Comparison of ENCODE assay signal across 1 cellular context in the genomic region with DNA sequence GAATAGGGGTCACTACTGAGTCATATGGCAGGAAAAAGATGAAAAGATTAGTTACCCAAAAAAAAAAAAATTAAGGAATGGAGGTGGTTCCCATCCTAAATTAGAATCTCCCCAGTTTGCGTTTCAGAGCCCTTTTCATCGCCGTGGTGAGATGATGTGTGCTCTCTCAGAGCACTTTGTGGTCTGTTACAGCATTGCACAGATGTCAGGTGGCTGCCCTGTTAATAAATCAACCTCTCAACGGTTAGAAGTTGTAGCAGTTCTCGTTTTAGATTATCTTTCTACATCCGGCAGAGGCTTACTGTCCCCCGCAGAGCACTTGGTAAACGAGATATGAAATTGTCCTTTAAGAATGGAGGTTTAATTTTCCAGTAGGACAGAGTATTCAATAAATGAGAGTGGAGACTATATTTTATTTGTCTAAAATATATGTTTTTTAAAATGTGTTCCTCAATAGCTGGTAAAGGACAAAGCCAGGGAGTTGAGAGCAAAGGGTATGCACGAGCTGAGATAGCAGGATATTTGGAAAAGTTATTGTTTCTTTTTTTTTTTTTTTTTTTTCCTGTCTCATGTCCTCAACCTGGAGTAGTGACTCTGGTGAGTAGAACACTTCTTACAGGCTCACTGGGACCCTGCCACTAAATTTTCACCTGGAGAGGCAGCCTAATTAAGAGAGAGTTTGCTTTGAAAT.
TF ChIP-seq lines count a peak whose summit lies in the region.

No MANE protein-coding gene starts in this region.

TF ChIP-seq in K562, 482 proteins besides CTCF, POLR2A, EP300 and RAD21 (continued from another document and continues in another):
- TF ChIP-seq, protein P1, sequence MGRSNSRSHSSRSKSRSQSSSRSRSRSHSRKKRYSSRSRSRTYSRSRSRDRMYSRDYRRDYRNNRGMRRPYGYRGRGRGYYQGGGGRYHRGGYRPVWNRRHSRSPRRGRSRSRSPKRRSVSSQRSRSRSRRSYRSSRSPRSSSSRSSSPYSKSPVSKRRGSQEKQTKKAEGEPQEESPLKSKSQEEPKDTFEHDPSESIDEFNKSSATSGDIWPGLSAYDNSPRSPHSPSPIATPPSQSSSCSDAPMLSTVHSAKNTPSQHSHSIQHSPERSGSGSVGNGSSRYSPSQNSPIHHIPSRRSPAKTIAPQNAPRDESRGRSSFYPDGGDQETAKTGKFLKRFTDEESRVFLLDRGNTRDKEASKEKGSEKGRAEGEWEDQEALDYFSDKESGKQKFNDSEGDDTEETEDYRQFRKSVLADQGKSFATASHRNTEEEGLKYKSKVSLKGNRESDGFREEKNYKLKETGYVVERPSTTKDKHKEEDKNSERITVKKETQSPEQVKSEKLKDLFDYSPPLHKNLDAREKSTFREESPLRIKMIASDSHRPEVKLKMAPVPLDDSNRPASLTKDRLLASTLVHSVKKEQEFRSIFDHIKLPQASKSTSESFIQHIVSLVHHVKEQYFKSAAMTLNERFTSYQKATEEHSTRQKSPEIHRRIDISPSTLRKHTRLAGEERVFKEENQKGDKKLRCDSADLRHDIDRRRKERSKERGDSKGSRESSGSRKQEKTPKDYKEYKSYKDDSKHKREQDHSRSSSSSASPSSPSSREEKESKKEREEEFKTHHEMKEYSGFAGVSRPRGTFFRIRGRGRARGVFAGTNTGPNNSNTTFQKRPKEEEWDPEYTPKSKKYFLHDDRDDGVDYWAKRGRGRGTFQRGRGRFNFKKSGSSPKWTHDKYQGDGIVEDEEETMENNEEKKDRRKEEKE (IDR thresholded peaks at IDR 0.05; ENCODE audit: borderline replicate concordance in 1 of 2, control insufficient read depth in 1 of 2, low read depth in 2 of 2, low read length in 1 of 2) = no peak; a peak in 1 of 4 replicates
- TF ChIP-seq SMAD4 (CRISPR knock-in tag; conservative IDR thresholded peaks at IDR 0.05) = peak; percentile 91
- TF ChIP-seq ZNF764 (CRISPR knock-in tag; IDR thresholded peaks at IDR 0.05; ENCODE audit: low read depth) = no peak
- TF ChIP-seq MYNN (IDR thresholded peaks at IDR 0.05) = no peak
- TF ChIP-seq MYNN (CRISPR knock-in tag; IDR thresholded peaks at IDR 0.05) = no peak
- no peak for TF ChIP-seq ILF3 (IDR thresholded peaks at IDR 0.05; ENCODE audit: borderline replicate concordance)
- TF ChIP-seq ZNF431 (CRISPR knock-in tag; IDR thresholded peaks at IDR 0.05) = no peak
- no peak for TF ChIP-seq SNIP1 (IDR thresholded peaks at IDR 0.05; ENCODE audit: low read depth)
- no peak for TF ChIP-seq ZNF316 (IDR thresholded peaks at IDR 0.05)
- TF ChIP-seq, protein P2, sequence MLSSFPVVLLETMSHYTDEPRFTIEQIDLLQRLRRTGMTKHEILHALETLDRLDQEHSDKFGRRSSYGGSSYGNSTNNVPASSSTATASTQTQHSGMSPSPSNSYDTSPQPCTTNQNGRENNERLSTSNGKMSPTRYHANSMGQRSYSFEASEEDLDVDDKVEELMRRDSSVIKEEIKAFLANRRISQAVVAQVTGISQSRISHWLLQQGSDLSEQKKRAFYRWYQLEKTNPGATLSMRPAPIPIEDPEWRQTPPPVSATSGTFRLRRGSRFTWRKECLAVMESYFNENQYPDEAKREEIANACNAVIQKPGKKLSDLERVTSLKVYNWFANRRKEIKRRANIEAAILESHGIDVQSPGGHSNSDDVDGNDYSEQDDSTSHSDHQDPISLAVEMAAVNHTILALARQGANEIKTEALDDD (IDR thresholded peaks at IDR 0.05) = peak; percentile 93
- TF ChIP-seq BCL6 (CRISPR knock-in tag; IDR thresholded peaks at IDR 0.05) = no peak
- TF ChIP-seq SRSF1 (IDR thresholded peaks at IDR 0.05; ENCODE audit: low read depth, low read length) = no peak
- TF ChIP-seq ZNF23 (CRISPR knock-in tag; IDR thresholded peaks at IDR 0.05) = 0 out of 2 replicates have a peak, but pooled peaks have one; percentile 55
- TF ChIP-seq CBFA2T2 (conservative IDR thresholded peaks at IDR 0.05) = peak; percentile 96
- TF ChIP-seq, protein P3, sequence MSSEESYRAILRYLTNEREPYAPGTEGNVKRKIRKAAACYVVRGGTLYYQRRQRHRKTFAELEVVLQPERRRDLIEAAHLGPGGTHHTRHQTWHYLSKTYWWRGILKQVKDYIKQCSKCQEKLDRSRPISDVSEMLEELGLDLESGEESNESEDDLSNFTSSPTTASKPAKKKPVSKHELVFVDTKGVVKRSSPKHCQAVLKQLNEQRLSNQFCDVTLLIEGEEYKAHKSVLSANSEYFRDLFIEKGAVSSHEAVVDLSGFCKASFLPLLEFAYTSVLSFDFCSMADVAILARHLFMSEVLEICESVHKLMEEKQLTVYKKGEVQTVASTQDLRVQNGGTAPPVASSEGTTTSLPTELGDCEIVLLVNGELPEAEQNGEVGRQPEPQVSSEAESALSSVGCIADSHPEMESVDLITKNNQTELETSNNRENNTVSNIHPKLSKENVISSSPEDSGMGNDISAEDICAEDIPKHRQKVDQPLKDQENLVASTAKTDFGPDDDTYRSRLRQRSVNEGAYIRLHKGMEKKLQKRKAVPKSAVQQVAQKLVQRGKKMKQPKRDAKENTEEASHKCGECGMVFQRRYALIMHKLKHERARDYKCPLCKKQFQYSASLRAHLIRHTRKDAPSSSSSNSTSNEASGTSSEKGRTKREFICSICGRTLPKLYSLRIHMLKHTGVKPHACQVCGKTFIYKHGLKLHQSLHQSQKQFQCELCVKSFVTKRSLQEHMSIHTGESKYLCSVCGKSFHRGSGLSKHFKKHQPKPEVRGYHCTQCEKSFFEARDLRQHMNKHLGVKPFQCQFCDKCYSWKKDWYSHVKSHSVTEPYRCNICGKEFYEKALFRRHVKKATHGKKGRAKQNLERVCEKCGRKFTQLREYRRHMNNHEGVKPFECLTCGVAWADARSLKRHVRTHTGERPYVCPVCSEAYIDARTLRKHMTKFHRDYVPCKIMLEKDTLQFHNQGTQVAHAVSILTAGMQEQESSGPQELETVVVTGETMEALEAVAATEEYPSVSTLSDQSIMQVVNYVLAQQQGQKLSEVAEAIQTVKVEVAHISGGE (CRISPR knock-in tag; IDR thresholded peaks at IDR 0.05) = peak in 1 of 3 experiments; percentile 70; a peak in 1 of 6 replicates
- TF ChIP-seq, protein P4, sequence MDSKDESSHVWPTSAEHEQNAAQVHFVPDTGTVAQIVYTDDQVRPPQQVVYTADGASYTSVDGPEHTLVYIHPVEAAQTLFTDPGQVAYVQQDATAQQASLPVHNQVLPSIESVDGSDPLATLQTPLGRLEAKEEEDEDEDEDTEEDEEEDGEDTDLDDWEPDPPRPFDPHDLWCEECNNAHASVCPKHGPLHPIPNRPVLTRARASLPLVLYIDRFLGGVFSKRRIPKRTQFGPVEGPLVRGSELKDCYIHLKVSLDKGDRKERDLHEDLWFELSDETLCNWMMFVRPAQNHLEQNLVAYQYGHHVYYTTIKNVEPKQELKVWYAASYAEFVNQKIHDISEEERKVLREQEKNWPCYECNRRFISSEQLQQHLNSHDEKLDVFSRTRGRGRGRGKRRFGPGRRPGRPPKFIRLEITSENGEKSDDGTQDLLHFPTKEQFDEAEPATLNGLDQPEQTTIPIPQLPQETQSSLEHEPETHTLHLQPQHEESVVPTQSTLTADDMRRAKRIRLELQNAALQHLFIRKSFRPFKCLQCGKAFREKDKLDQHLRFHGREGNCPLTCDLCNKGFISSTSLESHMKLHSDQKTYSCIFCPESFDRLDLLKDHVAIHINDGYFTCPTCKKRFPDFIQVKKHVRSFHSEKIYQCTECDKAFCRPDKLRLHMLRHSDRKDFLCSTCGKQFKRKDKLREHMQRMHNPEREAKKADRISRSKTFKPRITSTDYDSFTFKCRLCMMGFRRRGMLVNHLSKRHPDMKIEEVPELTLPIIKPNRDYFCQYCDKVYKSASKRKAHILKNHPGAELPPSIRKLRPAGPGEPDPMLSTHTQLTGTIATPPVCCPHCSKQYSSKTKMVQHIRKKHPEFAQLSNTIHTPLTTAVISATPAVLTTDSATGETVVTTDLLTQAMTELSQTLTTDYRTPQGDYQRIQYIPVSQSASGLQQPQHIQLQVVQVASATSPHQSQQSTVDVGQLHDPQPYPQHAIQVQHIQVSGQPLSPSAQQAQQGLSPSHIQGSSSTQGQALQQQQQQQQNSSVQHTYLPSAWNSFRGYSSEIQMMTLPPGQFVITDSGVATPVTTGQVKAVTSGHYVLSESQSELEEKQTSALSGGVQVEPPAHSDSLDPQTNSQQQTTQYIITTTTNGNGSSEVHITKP (IDR thresholded peaks at IDR 0.05; ENCODE audit: partially characterized antibody) = peak; percentile 42
- TF ChIP-seq HCFC1 (IDR thresholded peaks at IDR 0.05; ENCODE audit: low read depth, low read length) = no peak
- TF ChIP-seq SIRT6 (IDR thresholded peaks at IDR 0.05; ENCODE audit: low read depth, low read length) = no peak
- TF ChIP-seq ZBTB8A (IDR thresholded peaks at IDR 0.05; ENCODE audit: partially characterized antibody) = no peak
- peak; percentile 82; the same call in 1 of the 2 replicates for TF ChIP-seq TOE1 (IDR thresholded peaks at IDR 0.05; ENCODE audit: borderline replicate concordance)
- TF ChIP-seq TOE1 (CRISPR knock-in tag; IDR thresholded peaks at IDR 0.05; ENCODE audit: borderline replicate concordance, low read depth) = no peak
- TF ChIP-seq KDM2B (CRISPR knock-in tag; IDR thresholded peaks at IDR 0.05) = no peak
- no peak for TF ChIP-seq SETDB1 (IDR thresholded peaks at IDR 0.05; ENCODE audit: low read length)
- no peak for TF ChIP-seq POLR3G (IDR thresholded peaks at IDR 0.05; ENCODE audit: extremely low read depth, insufficient read length, insufficient replicate concordance)
- peak; percentile 85 for TF ChIP-seq GATAD2A (IDR thresholded peaks at IDR 0.05)
- TF ChIP-seq ZC3H11A (IDR thresholded peaks at IDR 0.05; ENCODE audit: low read depth, low read length) = no peak
- TF ChIP-seq ATF1 (CRISPR knock-in tag; IDR thresholded peaks at IDR 0.05) = no peak
- peak; percentile 58 for TF ChIP-seq ATF1 (tag; IDR thresholded peaks at IDR 0.05)
- TF ChIP-seq BACH1 (tag; IDR thresholded peaks at IDR 0.05) = peak; percentile 79; the same call in 1 of the 2 replicates
- TF ChIP-seq ZNF124 (CRISPR knock-in tag; IDR thresholded peaks at IDR 0.05) = no peak
- no peak for TF ChIP-seq NR2C2 (CRISPR knock-in tag; IDR thresholded peaks at IDR 0.05)
- peak; percentile 59 for TF ChIP-seq NR2C2 (tag; IDR thresholded peaks at IDR 0.05)
- TF ChIP-seq LEF1 (IDR thresholded peaks at IDR 0.05) = peak; percentile 98
- peak; percentile 95 for TF ChIP-seq POLR2AphosphoS5 (IDR thresholded peaks at IDR 0.05; ENCODE audit: control insufficient read depth, insufficient read depth, low read depth, low read length)
- TF ChIP-seq, protein P5, sequence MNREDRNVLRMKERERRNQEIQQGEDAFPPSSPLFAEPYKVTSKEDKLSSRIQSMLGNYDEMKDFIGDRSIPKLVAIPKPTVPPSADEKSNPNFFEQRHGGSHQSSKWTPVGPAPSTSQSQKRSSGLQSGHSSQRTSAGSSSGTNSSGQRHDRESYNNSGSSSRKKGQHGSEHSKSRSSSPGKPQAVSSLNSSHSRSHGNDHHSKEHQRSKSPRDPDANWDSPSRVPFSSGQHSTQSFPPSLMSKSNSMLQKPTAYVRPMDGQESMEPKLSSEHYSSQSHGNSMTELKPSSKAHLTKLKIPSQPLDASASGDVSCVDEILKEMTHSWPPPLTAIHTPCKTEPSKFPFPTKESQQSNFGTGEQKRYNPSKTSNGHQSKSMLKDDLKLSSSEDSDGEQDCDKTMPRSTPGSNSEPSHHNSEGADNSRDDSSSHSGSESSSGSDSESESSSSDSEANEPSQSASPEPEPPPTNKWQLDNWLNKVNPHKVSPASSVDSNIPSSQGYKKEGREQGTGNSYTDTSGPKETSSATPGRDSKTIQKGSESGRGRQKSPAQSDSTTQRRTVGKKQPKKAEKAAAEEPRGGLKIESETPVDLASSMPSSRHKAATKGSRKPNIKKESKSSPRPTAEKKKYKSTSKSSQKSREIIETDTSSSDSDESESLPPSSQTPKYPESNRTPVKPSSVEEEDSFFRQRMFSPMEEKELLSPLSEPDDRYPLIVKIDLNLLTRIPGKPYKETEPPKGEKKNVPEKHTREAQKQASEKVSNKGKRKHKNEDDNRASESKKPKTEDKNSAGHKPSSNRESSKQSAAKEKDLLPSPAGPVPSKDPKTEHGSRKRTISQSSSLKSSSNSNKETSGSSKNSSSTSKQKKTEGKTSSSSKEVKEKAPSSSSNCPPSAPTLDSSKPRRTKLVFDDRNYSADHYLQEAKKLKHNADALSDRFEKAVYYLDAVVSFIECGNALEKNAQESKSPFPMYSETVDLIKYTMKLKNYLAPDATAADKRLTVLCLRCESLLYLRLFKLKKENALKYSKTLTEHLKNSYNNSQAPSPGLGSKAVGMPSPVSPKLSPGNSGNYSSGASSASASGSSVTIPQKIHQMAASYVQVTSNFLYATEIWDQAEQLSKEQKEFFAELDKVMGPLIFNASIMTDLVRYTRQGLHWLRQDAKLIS (CRISPR knock-in tag; IDR thresholded peaks at IDR 0.05) = peak; percentile 81
- 0 out of 4 replicates have a peak, but pooled peaks of 1 of the 2 experiments have one; percentile 45 for TF ChIP-seq FOXA3 (CRISPR knock-in tag; conservative IDR thresholded peaks at IDR 0.05 in 1 of 2, IDR thresholded peaks at IDR 0.05 in 1 of 2)
- TF ChIP-seq XRCC4 (IDR thresholded peaks at IDR 0.05; ENCODE audit: extremely low read depth, insufficient read depth, insufficient read length) = no peak
- TF ChIP-seq, protein P6, sequence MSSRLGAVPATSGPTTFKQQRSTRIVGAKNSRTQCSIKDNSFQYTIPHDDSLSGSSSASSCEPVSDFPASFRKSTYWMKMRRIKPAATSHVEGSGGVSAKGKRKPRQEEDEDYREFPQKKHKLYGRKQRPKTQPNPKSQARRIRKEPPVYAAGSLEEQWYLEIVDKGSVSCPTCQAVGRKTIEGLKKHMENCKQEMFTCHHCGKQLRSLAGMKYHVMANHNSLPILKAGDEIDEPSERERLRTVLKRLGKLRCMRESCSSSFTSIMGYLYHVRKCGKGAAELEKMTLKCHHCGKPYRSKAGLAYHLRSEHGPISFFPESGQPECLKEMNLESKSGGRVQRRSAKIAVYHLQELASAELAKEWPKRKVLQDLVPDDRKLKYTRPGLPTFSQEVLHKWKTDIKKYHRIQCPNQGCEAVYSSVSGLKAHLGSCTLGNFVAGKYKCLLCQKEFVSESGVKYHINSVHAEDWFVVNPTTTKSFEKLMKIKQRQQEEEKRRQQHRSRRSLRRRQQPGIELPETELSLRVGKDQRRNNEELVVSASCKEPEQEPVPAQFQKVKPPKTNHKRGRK (tag; IDR thresholded peaks at IDR 0.05) = 0 out of 2 replicates have a peak, but pooled peaks have one; percentile 46
- TF ChIP-seq EGR1 (conservative IDR thresholded peaks at IDR 0.05) = peak; percentile 90
- peak; percentile 68; the same call in 1 of the 2 replicates for TF ChIP-seq GABPB1 (CRISPR knock-in tag; IDR thresholded peaks at IDR 0.05)
- TF ChIP-seq TAF15 (IDR thresholded peaks at IDR 0.05; ENCODE audit: low read depth, low read length) = no peak
- TF ChIP-seq ZNF311 (CRISPR knock-in tag; IDR thresholded peaks at IDR 0.05) = no peak
- no peak for TF ChIP-seq PURB (CRISPR knock-in tag; IDR thresholded peaks at IDR 0.05; ENCODE audit: low read depth)
- no peak for TF ChIP-seq SAFB (IDR thresholded peaks at IDR 0.05; ENCODE audit: borderline replicate concordance, low read depth, low read length)
- TF ChIP-seq CBX1 (IDR thresholded peaks at IDR 0.05; ENCODE audit: low read depth) = no peak
- TF ChIP-seq TCF3 (CRISPR knock-in tag; IDR thresholded peaks at IDR 0.05) = peak; percentile 94
- TF ChIP-seq CHD4 (IDR thresholded peaks at IDR 0.05; ENCODE audit: insufficient read depth, insufficient replicate concordance, low read depth, low read length, poor library complexity, severe bottlenecking) = no peak
- TF ChIP-seq NCOA6 (IDR thresholded peaks at IDR 0.05) = no peak
